Comparison of ENCODE assay signal across 1 cellular context in the genomic region with DNA sequence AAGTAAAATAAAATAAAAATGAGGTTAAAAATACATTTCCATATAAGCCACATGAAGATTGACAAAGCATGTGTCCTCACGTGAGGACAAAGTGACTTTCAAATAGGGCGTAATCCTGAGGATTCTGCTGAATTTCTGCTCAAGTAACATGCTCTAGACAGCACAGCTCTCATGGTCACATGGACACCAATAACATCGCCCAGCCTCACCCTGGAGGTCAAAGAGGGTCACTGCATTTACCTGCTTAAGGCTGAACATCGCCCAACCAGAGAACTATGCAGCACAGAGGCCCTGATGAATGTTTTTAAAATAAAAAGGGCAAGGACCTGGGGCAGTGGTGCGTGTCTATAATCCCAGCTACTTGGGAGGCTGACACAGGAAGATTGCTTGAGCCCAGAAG.
TF ChIP-seq lines count a peak whose summit lies in the region.

No MANE protein-coding gene starts in this region.

TF ChIP-seq in A549, 52 proteins besides CTCF, POLR2A, EP300 and RAD21 (continued from another document):
- TF ChIP-seq RARB (CRISPR knock-in tag; IDR thresholded peaks at IDR 0.05): no peak
- TF ChIP-seq ESRRA (IDR thresholded peaks at IDR 0.05; ENCODE audit: borderline replicate concordance, low read length): no peak
- no peak for TF ChIP-seq HOXB5 (CRISPR knock-in tag; IDR thresholded peaks at IDR 0.05)
- TF ChIP-seq CBX2 (IDR thresholded peaks at IDR 0.05; ENCODE audit: borderline replicate concordance, low read depth): no peak
- no peak for TF ChIP-seq ZNF302 (CRISPR knock-in tag; IDR thresholded peaks at IDR 0.05)
- TF ChIP-seq TFCP2L1 (CRISPR knock-in tag; IDR thresholded peaks at IDR 0.05): no peak
- no peak for TF ChIP-seq ZC3H11A (IDR thresholded peaks at IDR 0.05)
- no peak for TF ChIP-seq MAFK (IDR thresholded peaks at IDR 0.05; ENCODE audit: partially characterized antibody)
- TF ChIP-seq, protein P1, sequence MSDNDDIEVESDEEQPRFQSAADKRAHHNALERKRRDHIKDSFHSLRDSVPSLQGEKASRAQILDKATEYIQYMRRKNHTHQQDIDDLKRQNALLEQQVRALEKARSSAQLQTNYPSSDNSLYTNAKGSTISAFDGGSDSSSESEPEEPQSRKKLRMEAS (IDR thresholded peaks at IDR 0.05): no peak
